ENCODE assay signal across 34 cellular contexts in the genomic region with DNA sequence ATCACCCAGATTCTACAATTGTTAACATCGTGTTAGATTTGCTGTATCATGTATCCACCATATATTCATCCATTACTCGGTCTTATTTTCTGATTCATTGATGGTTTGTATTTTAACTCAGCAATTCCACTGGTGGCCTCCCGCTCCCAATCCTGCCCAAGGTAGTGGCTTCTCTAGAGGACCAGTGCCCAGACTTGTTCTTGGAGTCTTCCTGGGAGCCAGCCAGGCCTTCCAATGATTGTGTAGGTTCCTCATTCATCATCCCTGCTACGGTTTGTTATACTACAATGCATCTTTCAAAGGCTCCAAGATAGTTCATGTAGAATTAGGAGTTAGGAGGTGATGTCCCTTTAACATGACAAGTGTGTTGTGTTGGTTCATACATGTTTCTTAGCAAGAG.
"Had no signal": no experiment of that assay in that cellular context is flagged by ENCODE, and none has a peak within 500 bp of the region (broad histone marks: within the 10 kb centered on the region; RNA-seq: fewer than 3 reads in every experiment).

No MANE protein-coding gene starts in this region.

- ATAC-seq: activated CD4-positive, CD25-positive, alpha-beta regulatory T cell treated with anti-CD3 and anti-CD28 coated beads, Interleukin-2, amount 50 U/mL, for 24 hours; activated CD8-positive, alpha-beta T cell treated with anti-CD3 and anti-CD28 coated beads for 36 hours; activated T-cell treated with anti-CD3 and anti-CD28 coated beads, Interleukin-2, amount 50 U/mL, for 4 hours; activated T-helper 17 cell treated with anti-CD3 and anti-CD28 coated beads, Interleukin-2, amount 50 U/mL, for 72 hours; gastrocnemius medialis; heart left ventricle; T-helper 17 cell had no signal

- DNase-seq: activated B cell treated with CpG ODN at 0.5 μM for 24 hours; activated CD4-positive, alpha-beta T cell treated with anti-CD3 and anti-CD28 coated beads for 48 hours; activated CD4-positive, alpha-beta T cell treated with anti-CD3 and anti-CD28 coated beads, Interleukin-2, amount 50 U/mL, for 1 hour; activated CD4-positive, alpha-beta T cell treated with anti-CD3 and anti-CD28 coated beads, Interleukin-2, amount 50 U/mL, for 48 hours; activated CD8-positive, alpha-beta memory T cell treated with anti-CD3 and anti-CD28 coated beads for 24 hours; activated CD8-positive, alpha-beta T cell treated with anti-CD3 and anti-CD28 coated beads for 36 hours; activated effector memory CD4-positive, alpha-beta T cell treated with Interleukin-2 at 50 U/mL for 16 hours; activated gamma-delta T cell treated with Interleukin-2 at 50 U/mL for 16 hours; activated naive CD4-positive, alpha-beta T cell treated with anti-CD3 and anti-CD28 coated beads, Interleukin-2, amount 50 U/mL, for 16 hours; activated naive CD4-positive, alpha-beta T cell treated with Interleukin-2 at 50 U/mL for 16 hours; activated T-cell treated with anti-CD3 and anti-CD28 coated beads, Interleukin-2, amount 50 U/mL, for 4 hours; amniotic stem cell; anterior cingulate cortex; brain microvascular endothelial cell; central memory CD4-positive, alpha-beta T cell; cerebellar nuclear complex; colonic mucosa; effector CD8-positive, alpha-beta T cell; foreskin fibroblast; gastrocnemius medialis; glutamatergic neuron; heart left ventricle; T-helper 1 cell; T-helper 17 cell; T1000; WERI-Rb-1 had no signal

- H3K36me3 Mint-ChIP-seq: activated naive CD8-positive, alpha-beta T cell had no signal

- H3K4me1 ChIP-seq: colonic mucosa, gastrocnemius medialis had no signal

- H3K27ac Mint-ChIP-seq: activated B cell treated with CpG ODN at 0.5 μM for 24 hours; activated CD8-positive, alpha-beta T cell treated with anti-CD3 and anti-CD28 coated beads for 36 hours; activated naive CD8-positive, alpha-beta T cell; activated T-helper 17 cell treated with anti-CD3 and anti-CD28 coated beads, Interleukin-2, amount 50 U/mL, for 72 hours; T-helper 17 cell; T-helper 2 cell treated with Interferon-gamma antibody and Interleukin-4, amounts not matched to agents 5 μg/mL and 100 μg/mL, for 36 hours had no signal

- H3K9me3 Mint-ChIP-seq: activated CD8-positive, alpha-beta T cell treated with anti-CD3 and anti-CD28 coated beads for 36 hours; activated T-helper 17 cell treated with anti-CD3 and anti-CD28 coated beads, Interleukin-2, amount 50 U/mL, for 72 hours had no signal

- H3K27me3 ChIP-seq: brain microvascular endothelial cell, cardiac muscle cell, colonic mucosa, gastrocnemius medialis had no signal

- H3K4me1 Mint-ChIP-seq: activated B cell treated with CpG ODN at 0.5 μM for 24 hours; activated T-helper 17 cell treated with anti-CD3 and anti-CD28 coated beads, Interleukin-2, amount 50 U/mL, for 72 hours; T-helper 17 cell had no signal

- H3K4me3 Mint-ChIP-seq: activated B cell treated with CpG ODN at 0.5 μM for 24 hours; activated CD8-positive, alpha-beta T cell treated with anti-CD3 and anti-CD28 coated beads for 36 hours; activated naive CD8-positive, alpha-beta T cell; activated T-cell treated with anti-CD3 and anti-CD28 coated beads, Interleukin-2, amount 50 U/mL, for 4 hours; activated T-helper 17 cell treated with anti-CD3 and anti-CD28 coated beads, Interleukin-2, amount 50 U/mL, for 72 hours; T-helper 17 cell; T-helper 2 cell treated with Interferon-gamma antibody and Interleukin-4, amounts not matched to agents 5 μg/mL and 100 μg/mL, for 36 hours had no signal

- H3K27ac ChIP-seq: brain microvascular endothelial cell, cardiac muscle cell, colonic mucosa, gastrocnemius medialis, heart left ventricle, WERI-Rb-1 had no signal

- H3K4me3 ChIP-seq: cardiac muscle cell, colonic mucosa, gastrocnemius medialis, heart left ventricle had no signal

- H3K27me3 Mint-ChIP-seq: activated CD8-positive, alpha-beta T cell treated with anti-CD3 and anti-CD28 coated beads for 36 hours; activated naive CD8-positive, alpha-beta T cell had no signal

- H3K36me3 ChIP-seq: brain microvascular endothelial cell, cardiac muscle cell, colonic mucosa, gastrocnemius medialis, heart left ventricle, WERI-Rb-1 had no signal

- H3K9me3 ChIP-seq: colonic mucosa, gastrocnemius medialis had no signal

- FAIRE-seq: astrocyte, endometrium, endothelial cell of umbilical vein had no signal
